21 cellular contexts compared by ENCODE assay signal in genomic region chr2:30894498-30895119, GRCh38.
"Had no signal": no experiment of that assay in that cellular context is flagged by ENCODE, and none has a peak within 500 bp of the region (broad histone marks: within the 10 kb centered on the region; RNA-seq: fewer than 3 reads in every experiment).

No MANE protein-coding gene starts in this region.

- H3K4me3 ChIP-seq: colonic mucosa, mucosa of descending colon, pancreas, skin epidermis, tibial artery had no signal

- H3K27ac ChIP-seq: colonic mucosa, pancreas, skin epidermis, tibial artery had no signal

- ATAC-seq: activated naive CD4-positive, alpha-beta T cell treated with anti-CD3 and anti-CD28 coated beads, Interleukin-2, amount 50 U/mL, for 72 hours; activated T-cell treated with anti-CD3 and anti-CD28 coated beads, Interleukin-2, amount 50 U/mL, for 72 hours; esophagus mucosa; left lobe of liver; mucosa of descending colon; naive thymus-derived CD4-positive, alpha-beta T cell; pancreas; stimulated activated naive B cell treated with anti-CD40 and anti-IgM and Interleukin-4, amounts not matched to agents 10 μg/mL and 1 μg/mL and 100 μg/mL, for 72 hours had no signal

- H3K27me3 ChIP-seq: colonic mucosa, pancreas had no signal

- FAIRE-seq: keratinocyte, pancreas, TTC549 had no signal

- H3K9me3 ChIP-seq: colonic mucosa, mucosa of descending colon, pancreas had no signal

- H3K4me1 ChIP-seq: colonic mucosa, pancreas, tibial artery had no signal

- DNase-seq: activated CD4-positive, alpha-beta T cell treated with anti-CD3 and anti-CD28 coated beads, Interleukin-2, amount 10 ng/mL, durations not matched to agents 24 days and 14 days; activated CD4-positive, CD25-positive, alpha-beta regulatory T cell; activated gamma-delta T cell; activated T-cell treated with anti-CD3 and anti-CD28 coated beads, Interleukin-2, amount 50 U/mL, for 72 hours; amniotic stem cell; central memory CD4-positive, alpha-beta T cell; colonic mucosa; hippocampal formation; mucosa of descending colon; naive thymus-derived CD4-positive, alpha-beta T cell; pancreas; stimulated activated CD4-positive, alpha-beta T cell treated with anti-CD3 and anti-CD28 coated beads, Interleukin-15, amount 100 ng/mL, for 24 hours; stimulated activated CD4-positive, alpha-beta T cell treated with anti-CD3 and anti-CD28 coated beads, Interleukin-4, amount 100 ng/mL, for 1 hour; stimulated activated naive B cell treated with anti-CD40 and anti-IgM and Interleukin-4, amounts not matched to agents 10 μg/mL and 1 μg/mL and 100 μg/mL, for 72 hours; tibial artery had no signal

- H3K36me3 ChIP-seq: colonic mucosa, pancreas, tibial artery had no signal
